Comparison of ENCODE assay signal across 10 cellular contexts in genomic region chr2:149767516-149767974, GRCh38.
DNase-seq lines count a peak whose midpoint lies in the region; TF ChIP-seq lines count a peak whose summit lies in the region.
"Had no signal": no experiment of that assay in that cellular context is flagged by ENCODE, and none has a peak within 500 bp of the region (broad histone marks: within the 10 kb centered on the region; RNA-seq: fewer than 3 reads in every experiment).

No MANE protein-coding gene starts in this region.

- H3K27me3 Mint-ChIP-seq in chondrocyte (ENCODE audit: low read depth): no peaks in the 10 kb centered on the region

- H3K4me3 Mint-ChIP-seq in chondrocyte (ENCODE audit: unreplicated experiment): peak overlapping the region; percentile 23

- no peaks in the 10 kb centered on the region for H3K9me3 Mint-ChIP-seq in chondrocyte (ENCODE audit: low read depth)

- TF ChIP-seq CTCF in chondrocyte (IDR thresholded peaks at IDR 0.05): no peak

- no peaks in the 10 kb centered on the region for H3K36me3 Mint-ChIP-seq in chondrocyte (ENCODE audit: low read depth)

- in situ Hi-C loops in ACHN (cut with HindIII; ENCODE audit: low pct_ligation_motif_present, low pct_unique_long_range_greater_than_20kb, low sequenced_read_pairs): no loop called here

- DNase-seq in ACHN: peak; percentile 46
- DNase-seq in M059J (ENCODE audit: low read depth): peak; percentile 75
- no peak for DNase-seq in chondrocyte (ENCODE audit: low spot score)
- peak; percentile 46 for DNase-seq in myocyte (ENCODE audit: low read depth)
- DNase-seq in GOT3 (lab: John Stamatoyannopoulos, UW): no peak
- DNase-seq in HT-29 (ENCODE audit: low spot score): no peak
- DNase-seq in midbrain (lab: John Stamatoyannopoulos, UW): no peak
- DNase-seq in NCI-H187 treated with DMSO at 0.1 percent for 48 hours (lab: John Stamatoyannopoulos, UW): no peak
- DNase-seq: heart right ventricle, KBM-7 had no signal

- H3K27ac Mint-ChIP-seq in chondrocyte (ENCODE audit: unreplicated experiment): peak overlapping the region; percentile 93

- H3K4me1 Mint-ChIP-seq in chondrocyte (ENCODE audit: low read depth): peaks cover 36% of the 10 kb centered on the region

Comparison
In these comparisons a context has a peak if more than half of its experiments do, and no peak if none do; other contexts are left out.
1. DNase-seq: peak in ACHN (single experiment), M059J (single experiment) and myocyte (single experiment); none in chondrocyte (single experiment), GOT3 (single experiment), HT-29 (single experiment), midbrain (single experiment) and NCI-H187 treated with DMSO at 0.1 percent for 48 hours (single experiment).